In genomic region chr11:69644962-69645675, GRCh38 we compare ENCODE assay signal across 10 cellular contexts. TPM values are rescaled to one million over a fixed set of nuclear protein-coding genes. Genes with fewer than 3 reads are reported as not detected.
A peak's percentile ranks its signal among the peaks of the same experiment; 100 is the strongest.
DNase-seq lines count a peak whose midpoint lies in the region; ATAC-seq, FAIRE-seq and TF ChIP-seq lines count a peak whose summit lies in the region.
"Had no signal": no experiment of that assay in that cellular context is flagged by ENCODE, and none has a peak within 500 bp of the region (broad histone marks: within the 10 kb centered on the region; RNA-seq: fewer than 3 reads in every experiment).

No MANE protein-coding gene starts in this region.

- peak overlapping the region; percentile 13 for H3K9ac ChIP-seq in HUES6 (ENCODE audit: low read length)

- no peaks in the 10 kb centered on the region for H3K9me3 ChIP-seq in HUES6 (ENCODE audit: control insufficient read depth, insufficient read depth, low read depth, low read length)
- H3K9me3 ChIP-seq in pancreas, result no peaks in the 10 kb centered on the region

- no peak overlapping the region for H3K27ac ChIP-seq in HUES6 (ENCODE audit: low read depth, low read length)
- H3K27ac ChIP-seq in pancreas, result peak overlapping the region in 3 of 4 donors; percentile 5 to 16 (median 9)

- H3K36me3 Mint-ChIP-seq in CD14-positive monocyte (peaks cover 0 to 3% of the 10 kb centered on the region in 2 donors), brain (peaks cover 5% of the 10 kb centered on the region)
- H3K36me3 Mint-ChIP-seq in activated naive CD8-positive, alpha-beta T cell treated with anti-CD3 and anti-CD28 coated beads for 36 hours, result no peaks in the 10 kb centered on the region

- FAIRE-seq in pancreas (lab: Jason Lieb, UNC), result no peak

- peaks cover 0 to 9% (median 4%) of the 10 kb centered on the region in 7 donors for H3K9me3 Mint-ChIP-seq in CD14-positive monocyte
- peaks cover 0 to 5% (median 0%) of the 10 kb centered on the region in 5 experiments for H3K9me3 Mint-ChIP-seq in brain
- no peaks in the 10 kb centered on the region for H3K9me3 Mint-ChIP-seq in activated naive CD8-positive, alpha-beta T cell treated with anti-CD3 and anti-CD28 coated beads for 36 hours

- no peak for TF ChIP-seq CTCF in CD14-positive monocyte (IDR thresholded peaks at IDR 0.05)
- no peak for TF ChIP-seq CTCF in brain (conservative IDR thresholded peaks at IDR 0.05)
- TF ChIP-seq CTCF in pancreas (IDR thresholded peaks at IDR 0.05), result no peak

- H3K4me3 ChIP-seq in HUES6 (ENCODE audit: low read depth, low read length) (no peak overlapping the region), pancreas (peak overlapping the region in 2 of 4 donors; percentile 69 to 84)

- H3K36me3 ChIP-seq in HUES6 (ENCODE audit: control insufficient read depth, insufficient read depth, low read length) (peaks cover 69% of the 10 kb centered on the region), pancreas (peaks cover 0 to 6% (median 0%) of the 10 kb centered on the region in 3 donors)

- H3K4me1 Mint-ChIP-seq in CD14-positive monocyte (peaks cover 12% of the 10 kb centered on the region), brain (peaks cover 43% of the 10 kb centered on the region)
- peaks cover 4% of the 10 kb centered on the region for H3K4me1 Mint-ChIP-seq in activated naive CD8-positive, alpha-beta T cell treated with anti-CD3 and anti-CD28 coated beads for 36 hours

- H3K27me3 ChIP-seq in HUES6 (ENCODE audit: control insufficient read depth, insufficient read depth, low read length) (no peaks in the 10 kb centered on the region), pancreas (peaks cover 0 to 4% (median 0%) of the 10 kb centered on the region in 4 donors)

- intact Hi-C loops in CD14-positive monocyte (cut with micrococcal nuclease) (loop anchor here (5.0 kb wide), 2 partner anchors 242 to 353 kb away; partner anchors contain the start of gene MYEOV (in 1 of the 2)), pancreas (cut with DNase I) (loop anchor here in 2 of 3 donors (5.0 kb wide), 3 partner anchors 353 to 548 kb away; partner anchors contain the start of gene MYEOV (in 1 of the 2))

- WGBS in pancreas, 2 donors, result 58 to 70% methylated on average over 20 of the region's 20 CpGs

- peaks cover 16% of the 10 kb centered on the region for H3K4me1 ChIP-seq in HUES6 (ENCODE audit: control insufficient read depth, insufficient read depth, low read length)
- peaks cover 0 to 18% (median 10%) of the 10 kb centered on the region in 3 donors for H3K4me1 ChIP-seq in pancreas

- H3K27me3 Mint-ChIP-seq in CD14-positive monocyte (ENCODE audit: low read depth in 3 of 3) (peaks cover 27 to 48% (median 28%) of the 10 kb centered on the region in 3 donors), brain (peaks cover 33% of the 10 kb centered on the region)
- peaks cover 14% of the 10 kb centered on the region for H3K27me3 Mint-ChIP-seq in activated naive CD8-positive, alpha-beta T cell treated with anti-CD3 and anti-CD28 coated beads for 36 hours

- ATAC-seq in pancreas, result no peak
- ATAC-seq: T-helper 17 cell had no signal

- no peak overlapping the region for H3K4me3 Mint-ChIP-seq in CD14-positive monocyte
- peak overlapping the region in 3 of 5 experiments; percentile 39 to 63 (median 41) for H3K4me3 Mint-ChIP-seq in brain
- no peak overlapping the region for H3K4me3 Mint-ChIP-seq in activated naive CD8-positive, alpha-beta T cell treated with anti-CD3 and anti-CD28 coated beads for 36 hours
- H3K4me3 Mint-ChIP-seq: T-helper 17 cell had no signal

- H3K27ac Mint-ChIP-seq in CD14-positive monocyte, result peak overlapping the region in 1 of 7 donors; percentile 4
- H3K27ac Mint-ChIP-seq in brain, result peak overlapping the region in 2 of 5 experiments; percentile 45 to 75
- H3K27ac Mint-ChIP-seq in activated naive CD8-positive, alpha-beta T cell treated with anti-CD3 and anti-CD28 coated beads for 36 hours, result no peak overlapping the region
- H3K27ac Mint-ChIP-seq: T-helper 17 cell had no signal

- peak; percentile 36 for DNase-seq in CD14-positive monocyte (ENCODE audit: low spot score)
- DNase-seq in pancreas, result peak in 2 of 6 donors; percentile 48 to 63
- DNase-seq in HT-29 (ENCODE audit: low spot score), result no peak
- DNase-seq in NCI-H2081 (lab: John Stamatoyannopoulos, UW), result no peak
- DNase-seq in activated naive CD8-positive, alpha-beta T cell treated with anti-CD3 and anti-CD28 coated beads for 36 hours, result no peak
- no peak for DNase-seq in NCI-H2227 (lab: John Stamatoyannopoulos, UW; ENCODE audit: unreplicated experiment)
- DNase-seq: T-helper 17 cell had no signal

RNA-seq across cellular contexts. Expression of gene CCND1, which starts 4.2 kb away (rescaled TPM):
- not detected for polyA plus RNA-seq in CD14-positive monocyte
- polyA plus RNA-seq in brain (ENCODE audit: insufficient read depth, low read depth, low replicate concordance), result 8.4 TPM
- total RNA-seq in pancreas, result 100 to 1,000 TPM in 2 of 6 donors, 10 to 100 TPM in 4; 65.6 to 126 (median 95.3) TPM
- polyA plus RNA-seq in pancreas, result 10 to 100 TPM; 24.6 to 32.7 TPM
- total RNA-seq in HT-29 (2014; rRNA removed; shearing (Covaris generic)), result 134 and 151 TPM in 2 replicates
- 1 to 10 TPM; 2.4 to 3.2 TPM for total RNA-seq in activated naive CD8-positive, alpha-beta T cell treated with anti-CD3 and anti-CD28 coated beads for 36 hours

RNA-seq across cellular contexts. Expression of gene LTO1, which starts 30.0 kb away (rescaled TPM):
- polyA plus RNA-seq in CD14-positive monocyte (1 to 10 TPM; 3.9 to 5.2 TPM), brain (ENCODE audit: insufficient read depth, low read depth, low replicate concordance) (11.6 TPM), pancreas (10 to 100 TPM; 24.2 to 27.8 TPM)
- 10 to 100 TPM in 4 of 6 donors, 1 to 10 TPM in 2; 7.7 to 13.3 (median 12.1) TPM for total RNA-seq in pancreas
- total RNA-seq in HT-29 (2014; rRNA removed; shearing (Covaris generic)), result 31.7 and 40.1 TPM in 2 replicates
- 10 to 100 TPM; 18.7 to 21.8 TPM for total RNA-seq in activated naive CD8-positive, alpha-beta T cell treated with anti-CD3 and anti-CD28 coated beads for 36 hours

RNA-seq across cellular contexts. Expression of gene FGF19, which starts 58.7 kb away (rescaled TPM):
- polyA plus RNA-seq in CD14-positive monocyte (not detected), brain (ENCODE audit: insufficient read depth, low read depth, low replicate concordance) (not detected), pancreas (under 1 TPM in 1 of 2 donors, not detected in 1; 0.07 TPM)
- under 1 TPM in 4 of 6 donors, not detected in 2; 0.06 to 0.28 (median 0.13) TPM for total RNA-seq in pancreas
- 117 and 131 TPM in 2 replicates for total RNA-seq in HT-29 (2014; rRNA removed; shearing (Covaris generic))
- not detected for total RNA-seq in activated naive CD8-positive, alpha-beta T cell treated with anti-CD3 and anti-CD28 coated beads for 36 hours
- total RNA-seq: T-helper 17 cell had no signal
- polyA plus RNA-seq: adipose tissue had no signal

Comparison
In these comparisons a context has a peak if more than half of its experiments do, and no peak if none do; other contexts are left out.
1. H3K4me3 Mint-ChIP-seq: peak in brain (3 of 5); none in CD14-positive monocyte (0 of 2) and activated naive CD8-positive, alpha-beta T cell treated with anti-CD3 and anti-CD28 coated beads for 36 hours (single experiment).
2. RNA of gene CCND1, which starts 4.2 kb away (total RNA-seq): 134 to 151 TPM in HT-29 and 65.6 to 126 TPM in pancreas; 2.4 to 3.2 TPM in activated naive CD8-positive, alpha-beta T cell treated with anti-CD3 and anti-CD28 coated beads for 36 hours; every median in the first group is over 10 times any median in the second.
3. RNA of gene FGF19, which starts 58.7 kb away (total RNA-seq): 117 to 131 TPM in HT-29; 0.06 to 0.28 TPM in pancreas and not detected in activated naive CD8-positive, alpha-beta T cell treated with anti-CD3 and anti-CD28 coated beads for 36 hours; every median in the first group is over 10 times any median in the second.